Comparison of ENCODE assay signal across 9 cellular contexts in the genomic region with DNA sequence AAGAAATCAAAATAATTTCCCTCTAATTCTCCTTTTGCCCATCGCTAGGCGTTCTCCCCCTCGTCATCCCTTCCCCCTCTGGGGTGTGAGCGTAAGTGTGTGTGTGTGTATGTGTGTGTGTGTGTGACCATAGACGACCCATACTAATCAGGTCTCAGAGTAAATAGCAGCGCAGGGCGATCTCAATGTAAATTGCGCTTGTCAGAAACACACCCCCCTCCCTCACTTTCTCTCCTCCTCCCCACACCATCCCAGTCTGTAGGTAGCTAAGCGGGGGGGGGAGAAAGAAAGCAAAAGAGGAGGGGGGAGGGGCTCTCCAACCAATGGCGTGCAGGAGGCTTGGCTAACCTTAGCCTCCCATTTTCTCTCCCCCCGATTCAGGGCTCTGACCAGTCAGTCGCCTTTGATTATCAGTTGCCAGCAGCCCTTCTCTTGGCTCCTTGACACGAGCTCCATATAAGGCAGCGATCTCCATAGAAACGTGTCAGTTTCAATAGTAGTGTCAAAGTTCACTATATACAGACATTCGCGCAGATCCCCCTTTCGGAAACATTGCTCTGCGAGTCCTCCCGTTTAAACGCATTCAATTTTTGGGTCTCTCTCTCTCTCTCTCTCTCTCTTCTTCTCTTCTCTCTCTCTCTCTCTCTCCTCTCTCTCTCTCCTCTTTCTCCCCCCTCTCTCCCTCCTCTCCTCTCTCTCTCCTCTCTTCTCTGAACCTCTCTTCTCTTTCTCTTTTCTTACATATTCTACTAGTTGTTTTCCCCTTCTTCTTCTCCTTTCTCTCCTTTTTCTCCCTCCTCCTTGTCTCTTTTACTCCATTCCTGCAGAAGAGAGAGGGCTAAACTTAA. TPM values are rescaled to one million over a fixed set of nuclear protein-coding genes. Genes with fewer than 3 reads are reported as not detected.
DNase-seq lines count a peak whose midpoint lies in the region; ATAC-seq and TF ChIP-seq lines count a peak whose summit lies in the region.
"Had no signal": no experiment of that assay in that cellular context is flagged by ENCODE, and none has a peak within 500 bp of the region (broad histone marks: within the 10 kb centered on the region; RNA-seq: fewer than 3 reads in every experiment).

TSS of gene NR2F1 (plus strand) at position 546 of the 848 bp plus-strand sequence. CDS start 1,802 bp downstream, outside the sequence.

- no peaks in the 10 kb centered on the region for H3K36me3 Mint-ChIP-seq in endodermal cell (ENCODE audit: low read depth)

- H3K27me3 Mint-ChIP-seq in endodermal cell (ENCODE audit: insufficient read depth) = peaks cover 64% of the 10 kb centered on the region

- H3K9me2 ChIP-seq in MM.1S (replicated peaks; ENCODE audit: insufficient read depth, low read length) = no peaks in the 10 kb centered on the region

- H3K4me2 ChIP-seq in MM.1S (ENCODE audit: low read depth, low read length) = peak within 1 kb of the TSS; percentile 88

- H3K9me3 ChIP-seq in MM.1S (replicated peaks; ENCODE audit: insufficient read depth, low read length) = no peaks in the 10 kb centered on the region
- no peaks in the 10 kb centered on the region for H3K9me3 ChIP-seq in SJCRH30 (replicated peaks)
- H3K9me3 ChIP-seq in endodermal cell (ENCODE audit: control insufficient read depth, low read length) = no peaks in the 10 kb centered on the region
- H3K9me3 ChIP-seq in aorta (ENCODE audit: control insufficient read depth, low read length) = no peaks in the 10 kb centered on the region

- DNase-seq in SIG-M5 treated with dmso at 0.1 percent for 504 hours (lab: John Stamatoyannopoulos, UW; ENCODE audit: unreplicated experiment) (peak; percentile 38), SIG-M5 (lab: John Stamatoyannopoulos, UW) (no peak), MM.1S (peak; percentile 31), SJCRH30 (peak; percentile 93 to 97), endodermal cell (peak; percentile 88), midbrain (lab: John Stamatoyannopoulos, UW) (peak; percentile 60), aorta (peak in 1 of 2 donors; percentile 70), germinal center (ENCODE audit: low spot score) (no peak)
- DNase-seq: naive thymus-derived CD8-positive, alpha-beta T cell had no signal

- TF ChIP-seq CTCF in MM.1S (IDR thresholded peaks at IDR 0.05; ENCODE audit: low read length) (no peak), endodermal cell (conservative IDR thresholded peaks at IDR 0.05) (no peak)

- no peak within 1 kb of the TSS for H3K27ac Mint-ChIP-seq in endodermal cell

- H3K4me1 Mint-ChIP-seq in endodermal cell = peaks cover 15% of the 10 kb centered on the region

- no peak within 1 kb of the TSS for H3K4me3 Mint-ChIP-seq in endodermal cell

- H3K36me3 ChIP-seq in MM.1S (replicated peaks; ENCODE audit: insufficient read depth, low read length) = no peaks in the 10 kb centered on the region
- H3K36me3 ChIP-seq in SJCRH30 = no peaks in the 10 kb centered on the region
- H3K36me3 ChIP-seq in endodermal cell (ENCODE audit: control insufficient read depth, insufficient read depth, low read length) = no peaks in the 10 kb centered on the region
- no peaks in the 10 kb centered on the region for H3K36me3 ChIP-seq in aorta (ENCODE audit: control insufficient read depth in 1 of 2, insufficient read depth in 2 of 2, low read length in 1 of 2)

- intact Hi-C loops in aorta (cut with DNase I) = loop anchor here (5.0 kb wide), 1 partner anchor 219 kb away; no protein-coding TSS in a partner anchor

- H3K79me2 ChIP-seq in MM.1S (ENCODE audit: low read length) = no peaks in the 10 kb centered on the region

- H3K27me3 ChIP-seq in MM.1S (replicated peaks; ENCODE audit: insufficient read depth, low read length) (peaks cover 26% of the 10 kb centered on the region), SJCRH30 (no peaks in the 10 kb centered on the region), endodermal cell (ENCODE audit: control insufficient read depth, insufficient read depth, low read length, poor library complexity, severe bottlenecking) (peaks cover 87% of the 10 kb centered on the region), aorta (ENCODE audit: control insufficient read depth in 1 of 2, insufficient read depth in 2 of 2, low read length in 1 of 2) (no peaks in the 10 kb centered on the region)

- H3K4me3 ChIP-seq in MM.1S (ENCODE audit: low read length) (peak within 1 kb of the TSS; percentile 69), SJCRH30 (peak within 1 kb of the TSS; percentile 65), endodermal cell (ENCODE audit: low read length) (peak within 1 kb of the TSS; percentile 81), aorta (ENCODE audit: low read length in 2 of 2) (peak within 1 kb of the TSS; percentile 66 to 69)

- no peaks in the 10 kb centered on the region; the same call in 1 of the 2 replicates for H3F3A ChIP-seq in MM.1S (ENCODE audit: insufficient read depth, low read length)

- peak within 1 kb of the TSS; percentile 45; the same call in 1 of the 2 replicates for H2AFZ ChIP-seq in MM.1S (ENCODE audit: low read length)

- H3K9me3 Mint-ChIP-seq in endodermal cell = no peaks in the 10 kb centered on the region

- no peak within 1 kb of the TSS for H3K9ac ChIP-seq in MM.1S (ENCODE audit: low read length)
- H3K9ac ChIP-seq in endodermal cell (ENCODE audit: extremely low read depth, low read length, poor library complexity, severe bottlenecking) = peak within 1 kb of the TSS; percentile 23

- H3K27ac ChIP-seq in MM.1S (ENCODE audit: low read length) = no peak within 1 kb of the TSS
- peak within 1 kb of the TSS; percentile 65 for H3K27ac ChIP-seq in SJCRH30
- H3K27ac ChIP-seq in endodermal cell (ENCODE audit: low read depth, low read length) = peak within 1 kb of the TSS; percentile 93
- H3K27ac ChIP-seq in aorta (ENCODE audit: low read depth in 1 of 2, low read length in 2 of 2) = no peak within 1 kb of the TSS

- H3K4me1 ChIP-seq in MM.1S (ENCODE audit: low read length) (no peaks in the 10 kb centered on the region; the same call in 1 of the 2 replicates), SJCRH30 (no peaks in the 10 kb centered on the region), endodermal cell (ENCODE audit: control insufficient read depth, insufficient read depth, low read length) (no peaks in the 10 kb centered on the region), aorta (ENCODE audit: control insufficient read depth in 1 of 2, insufficient read depth in 2 of 2, low read length in 2 of 2) (no peaks in the 10 kb centered on the region)

- H4K20me1 ChIP-seq in MM.1S (ENCODE audit: insufficient read depth, low read length) = no peaks in the 10 kb centered on the region

- WGBS in endodermal cell (ENCODE audit: insufficient coverage in 1 of 2, insufficient read length in 1 of 2), 2 experiments = 0 to 1% methylated on average over 11 to 16 of the region's 21 CpGs
- 4 to 5% methylated on average over 20 to 21 of the region's 21 CpGs for WGBS in aorta, 2 donors

- ATAC-seq in aorta (ENCODE audit: low FRiP score) = peak; percentile 44

RNA-seq across cellular contexts. Expression of gene NR2F1, which starts in this region (rescaled TPM):
- total RNA-seq in SJCRH30 (2014; rRNA removed; shearing (Covaris generic)) = 18.2 and 18.7 TPM in 2 replicates
- total RNA-seq in endodermal cell (under 1 TPM in 1 of 2 donors, not detected in 1; 0.22 TPM), aorta (10 to 100 TPM in 1 of 2 donors, 1 to 10 TPM in 1; 10.0 to 27.0 TPM)
- 304 TPM for polyA plus RNA-seq in endodermal cell (2013, experiment 1 of 2)
- polyA plus RNA-seq in endodermal cell (2013, experiment 2 of 2) = 263 TPM
- under 1 TPM in 1 of 2 donors, not detected in 1; 0.72 TPM for polyA plus RNA-seq in aorta
- total RNA-seq: naive thymus-derived CD8-positive, alpha-beta T cell had no signal
- polyA plus RNA-seq: naive thymus-derived CD8-positive, alpha-beta T cell had no signal

Comparison
In these comparisons a context has a peak if more than half of its experiments do, and no peak if none do; other contexts are left out.
1. RNA of gene NR2F1 (total RNA-seq): 10.0 to 27.0 TPM in aorta and 18.2 to 18.7 TPM in SJCRH30; 0.22 TPM in endodermal cell; every median in the first group is over 4 times any median in the second.
2. DNase-seq: peak in SIG-M5 treated with dmso at 0.1 percent for 504 hours (single experiment), MM.1S (single experiment), SJCRH30 (2 of 2), endodermal cell (single experiment) and midbrain (single experiment); none in SIG-M5 (single experiment) and germinal center (single experiment).
3. H3K27ac ChIP-seq: peak in SJCRH30 (single experiment) and endodermal cell (single experiment); none in MM.1S (single experiment) and aorta (0 of 2).
4. Peak in every context shown above with its lines, with median percentiles within 50 percentile points of each other: H3K4me3 ChIP-seq.